In the genomic region with DNA sequence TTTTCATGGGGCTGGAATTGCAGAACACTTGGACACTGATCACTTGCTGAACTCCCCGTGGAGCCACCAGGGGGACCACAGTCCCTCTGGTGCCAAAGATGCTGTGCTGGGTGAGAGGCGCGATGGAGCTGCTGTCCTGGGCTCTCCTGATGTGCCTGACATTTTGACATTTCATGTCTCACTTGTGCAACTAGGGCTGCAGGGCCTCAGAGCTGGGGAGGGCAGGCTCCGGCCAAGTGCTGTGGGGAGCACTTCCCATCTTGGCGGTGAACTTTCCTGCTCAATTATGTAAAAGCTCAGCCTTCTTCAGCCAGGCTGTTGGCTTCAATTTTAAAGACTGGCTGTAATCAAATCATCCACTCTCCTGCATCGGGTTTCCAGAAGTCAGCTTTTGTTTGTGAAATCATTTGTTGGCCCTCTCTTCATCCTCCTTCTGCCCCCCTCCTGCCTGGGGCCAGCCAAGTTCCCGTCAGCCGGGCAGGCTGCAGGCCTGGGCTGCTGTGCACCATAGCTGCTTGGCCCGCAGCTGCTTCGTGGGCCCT, we compare ENCODE assay signal across 12 cellular contexts. TPM values are rescaled to one million over a fixed set of nuclear protein-coding genes. Genes with fewer than 3 reads are reported as not detected.
A peak's percentile ranks its signal among the peaks of the same experiment; 100 is the strongest.
DNase-seq lines count a peak whose midpoint lies in the region; ATAC-seq, FAIRE-seq and TF ChIP-seq lines count a peak whose summit lies in the region.
"Had no signal": no experiment of that assay in that cellular context is flagged by ENCODE, and none has a peak within 500 bp of the region (broad histone marks: within the 10 kb centered on the region; RNA-seq: fewer than 3 reads in every experiment).

No MANE protein-coding gene starts in this region.

- POLR2A ChIA-PET in HepG2 (lab: Yijun Ruan, JAX): no interaction called here

- TF ChIP-seq RAD21 in HepG2 (CRISPR knock-in tag; IDR thresholded peaks at IDR 0.05): no peak

- no peaks in the 10 kb centered on the region for H3K9me1 ChIP-seq in keratinocyte (ENCODE audit: control insufficient read depth, extremely low read depth, insufficient read depth, low read length)

- H3K27ac ChIP-seq in HepG2 (ENCODE audit: extremely low read length, insufficient read depth, low read length): no peak overlapping the region
- H3K27ac ChIP-seq in right lobe of liver: no peak overlapping the region
- H3K27ac ChIP-seq in astrocyte (ENCODE audit: low read depth, low read length): no peak overlapping the region
- no peak overlapping the region for H3K27ac ChIP-seq in keratinocyte (ENCODE audit: control insufficient read depth, insufficient read depth, low read length)
- H3K27ac ChIP-seq in aorta (ENCODE audit: low read depth in 1 of 2, low read length in 2 of 2): no peak overlapping the region

- intact Hi-C loops in HepG2 (cut with micrococcal nuclease; ENCODE audit: unreplicated experiment): no loop called here
- intact Hi-C loops in right lobe of liver (cut with DNase I): no loop called here
- intact Hi-C loops in aorta (cut with DNase I): no loop called here
- intact Hi-C loops in activated naive CD4-positive, alpha-beta T cell treated with anti-CD3 and anti-CD28 coated beads for 36 hours (cut with micrococcal nuclease): no loop called here

- 52% methylated on average over 5 of the region's 10 CpGs for WGBS in HepG2 (ENCODE audit: low lambda C conversion rate)
- WGBS in right lobe of liver (ENCODE audit: insufficient coverage, low coverage, low lambda C conversion rate, missing lambda C conversion rate): 42% methylated on average over 2 of the region's 10 CpGs
- WGBS in aorta, 2 donors: 62 to 69% methylated on average over 10 of the region's 10 CpGs

- no peak overlapping the region for H2AFZ ChIP-seq in HepG2 (ENCODE audit: low read length)
- no peak overlapping the region for H2AFZ ChIP-seq in astrocyte (ENCODE audit: low read depth, low read length)
- H2AFZ ChIP-seq in keratinocyte (ENCODE audit: control insufficient read depth, low read length): no peak overlapping the region

- H3K4me1 ChIP-seq in HepG2 (ENCODE audit: insufficient read depth, low read length): peaks cover 11% of the 10 kb centered on the region
- no peaks in the 10 kb centered on the region for H3K4me1 ChIP-seq in right lobe of liver
- peaks cover 3% of the 10 kb centered on the region for H3K4me1 ChIP-seq in astrocyte (ENCODE audit: insufficient read depth, low read length)
- H3K4me1 ChIP-seq in keratinocyte (ENCODE audit: control insufficient read depth, extremely low read depth, insufficient read depth, low read length): no peaks in the 10 kb centered on the region
- H3K4me1 ChIP-seq in aorta (ENCODE audit: control insufficient read depth in 1 of 2, insufficient read depth in 2 of 2, low read length in 2 of 2): no peaks in the 10 kb centered on the region

- no peaks in the 10 kb centered on the region for H3K9me3 ChIP-seq in HepG2 (ENCODE audit: low read length)
- H3K9me3 ChIP-seq in right lobe of liver: no peaks in the 10 kb centered on the region
- H3K9me3 ChIP-seq in astrocyte (ENCODE audit: insufficient read depth, low read depth, low read length): no peaks in the 10 kb centered on the region
- H3K9me3 ChIP-seq in keratinocyte (ENCODE audit: control insufficient read depth, low read depth, low read length): no peaks in the 10 kb centered on the region
- no peaks in the 10 kb centered on the region for H3K9me3 ChIP-seq in aorta (ENCODE audit: control insufficient read depth, low read length)

- TF ChIP-seq EP300 in HepG2 (IDR thresholded peaks at IDR 0.05; ENCODE audit: low read depth in 2 of 2, low read length in 2 of 2): no peak
- TF ChIP-seq EP300 in HepG2 (CRISPR knock-in tag; IDR thresholded peaks at IDR 0.05; ENCODE audit: borderline replicate concordance): no peak

- H3K79me2 ChIP-seq in HepG2 (ENCODE audit: insufficient read depth, low read length) (no peaks in the 10 kb centered on the region), astrocyte (ENCODE audit: insufficient read depth, low read length) (no peaks in the 10 kb centered on the region), keratinocyte (ENCODE audit: control insufficient read depth, insufficient read depth, low read length) (no peaks in the 10 kb centered on the region)

- H3K9ac ChIP-seq in HepG2 (ENCODE audit: insufficient read depth, low read depth, low read length): no peak overlapping the region
- no peak overlapping the region for H3K9ac ChIP-seq in astrocyte (ENCODE audit: low read length)
- H3K9ac ChIP-seq in keratinocyte (ENCODE audit: control insufficient read depth, extremely low read depth, insufficient read depth, low read length): no peak overlapping the region

- H3K4me2 ChIP-seq in HepG2 (ENCODE audit: low read depth, low read length) (peak overlapping the region; percentile 8; the same call in 1 of the 2 replicates), astrocyte (ENCODE audit: low read length) (no peak overlapping the region), keratinocyte (ENCODE audit: control insufficient read depth, extremely low read depth, insufficient read depth, low read depth, low read length) (no peak overlapping the region)

- no peaks in the 10 kb centered on the region for H3K9me3 Mint-ChIP-seq in astrocyte (ENCODE audit: unreplicated experiment)
- H3K9me3 Mint-ChIP-seq in activated naive CD4-positive, alpha-beta T cell treated with anti-CD3 and anti-CD28 coated beads for 36 hours: no peaks in the 10 kb centered on the region
- H3K9me3 Mint-ChIP-seq: CD4-positive, CD25-positive, alpha-beta regulatory T cell had no signal

- peaks cover 9% of the 10 kb centered on the region for H3K4me1 Mint-ChIP-seq in astrocyte (ENCODE audit: low read depth, unreplicated experiment)
- no peaks in the 10 kb centered on the region for H3K4me1 Mint-ChIP-seq in activated naive CD4-positive, alpha-beta T cell treated with anti-CD3 and anti-CD28 coated beads for 36 hours (ENCODE audit: low read depth)

- no peak overlapping the region for H3K4me3 Mint-ChIP-seq in astrocyte (ENCODE audit: unreplicated experiment)
- H3K4me3 Mint-ChIP-seq in activated naive CD4-positive, alpha-beta T cell treated with anti-CD3 and anti-CD28 coated beads for 36 hours: no peak overlapping the region
- H3K4me3 Mint-ChIP-seq: CD4-positive, CD25-positive, alpha-beta regulatory T cell had no signal

- H3K27me3 Mint-ChIP-seq in astrocyte (ENCODE audit: low read depth, unreplicated experiment): peaks cover 31% of the 10 kb centered on the region
- H3K27me3 Mint-ChIP-seq in activated naive CD4-positive, alpha-beta T cell treated with anti-CD3 and anti-CD28 coated beads for 36 hours (ENCODE audit: low read depth): no peaks in the 10 kb centered on the region
- H3K27me3 Mint-ChIP-seq: CD4-positive, CD25-positive, alpha-beta regulatory T cell had no signal

- H3K4me3 ChIP-seq in HepG2 (replicated peaks in 1 of 3; ENCODE audit: insufficient read depth in 1 of 3, low read depth in 2 of 3, low read length in 3 of 3) (no peak overlapping the region), right lobe of liver (no peak overlapping the region), astrocyte (ENCODE audit: insufficient read depth, low read depth, low read length) (no peak overlapping the region), keratinocyte (ENCODE audit: control insufficient read depth in 2 of 3, extremely low read depth in 1 of 3, insufficient read depth in 2 of 3, low read depth in 1 of 3, low read length in 3 of 3) (no peak overlapping the region), aorta (ENCODE audit: low read length in 2 of 2) (no peak overlapping the region)

- no peak overlapping the region for H3K27ac Mint-ChIP-seq in astrocyte (ENCODE audit: unreplicated experiment)
- no peak overlapping the region for H3K27ac Mint-ChIP-seq in activated naive CD4-positive, alpha-beta T cell treated with anti-CD3 and anti-CD28 coated beads for 36 hours

- DNase-seq in HepG2 (ENCODE audit: low spot score) (peak; percentile 44), right lobe of liver (no peak), astrocyte (ENCODE audit: low read depth) (no peak), keratinocyte (ENCODE audit: low read depth, low spot score) (no peak), aorta (no peak), NCI-H2196 treated with DMSO at 0.1 percent for 48 hours (lab: John Stamatoyannopoulos, UW; ENCODE audit: unreplicated experiment) (no peak)
- DNase-seq in activated naive CD4-positive, alpha-beta T cell treated with anti-CD3 and anti-CD28 coated beads for 36 hours: no peak
- DNase-seq: activated T-cell treated with anti-CD3 and anti-CD28 coated beads for 4 hours; CD4-positive, CD25-positive, alpha-beta regulatory T cell; NCI-H1048; SHP77 had no signal

- BruUV-seq in HepG2 (replicated peaks; lab: Mats Ljungman, UMichigan): no TSS peak

- CTCF ChIA-PET in HepG2 (lab: Yijun Ruan, JAX; ENCODE audit: low intra/inter-chr PET ratio, low total read pairs): no interaction called here
- CTCF ChIA-PET in activated naive CD4-positive, alpha-beta T cell treated with anti-CD3 and anti-CD28 coated beads for 36 hours (lab: Charles Lee): interaction anchor here (0.6 kb wide), 2 partner anchors 43 to 47 kb away, joined by 3 read pairs; no protein-coding TSS in a partner anchor

- FAIRE-seq in HepG2 (lab: Jason Lieb, UNC): peak; percentile 82
- FAIRE-seq in astrocyte (lab: Jason Lieb, UNC): no peak
- no peak for FAIRE-seq in keratinocyte (lab: Jason Lieb, UNC)

- H3K27me3 ChIP-seq in HepG2 (ENCODE audit: control insufficient read depth in 1 of 2, insufficient read depth in 2 of 2, low read length in 2 of 2) (peaks cover 0 to 3% of the 10 kb centered on the region in 2 experiments; a peak in 1 of 5 replicates), right lobe of liver (no peaks in the 10 kb centered on the region), astrocyte (ENCODE audit: insufficient read depth, low read length) (peaks cover 16% of the 10 kb centered on the region), keratinocyte (ENCODE audit: control insufficient read depth, extremely low read depth, insufficient read depth, low read length) (peaks cover 8% of the 10 kb centered on the region), aorta (ENCODE audit: control insufficient read depth in 1 of 2, insufficient read depth in 2 of 2, low read length in 1 of 2) (no peaks in the 10 kb centered on the region)

- dilution Hi-C loops in keratinocyte (cut with MboI; ENCODE audit: extremely low pct_ligation_motif_present, low sequenced_read_pairs): no loop called here

- no peaks in the 10 kb centered on the region for H4K20me1 ChIP-seq in HepG2 (ENCODE audit: insufficient read depth, low read length)
- no peaks in the 10 kb centered on the region for H4K20me1 ChIP-seq in astrocyte (ENCODE audit: insufficient read depth, low read length)
- H4K20me1 ChIP-seq in keratinocyte (ENCODE audit: control insufficient read depth, extremely low read depth, insufficient read depth, low read length): no peaks in the 10 kb centered on the region

- H3K36me3 Mint-ChIP-seq in astrocyte (ENCODE audit: low read depth, unreplicated experiment): no peaks in the 10 kb centered on the region
- H3K36me3 Mint-ChIP-seq in activated naive CD4-positive, alpha-beta T cell treated with anti-CD3 and anti-CD28 coated beads for 36 hours (ENCODE audit: low read depth): peaks cover 13% of the 10 kb centered on the region

- TF ChIP-seq CTCF in HepG2 (CRISPR knock-in tag; IDR thresholded peaks at IDR 0.05): peak; percentile 54
- TF ChIP-seq CTCF in right lobe of liver (IDR thresholded peaks at IDR 0.05): peak in 1 of 4 donors; percentile 12
- TF ChIP-seq CTCF in astrocyte (IDR thresholded peaks at IDR 0.05; ENCODE audit: insufficient read depth, low read depth, low read length): peak; percentile 21
- TF ChIP-seq CTCF in keratinocyte (optimal IDR thresholded peaks at IDR 0.05 in 1 of 3, IDR thresholded peaks at IDR 0.05 in 1 of 3, conservative IDR thresholded peaks at IDR 0.05 in 1 of 3; ENCODE audit: extremely low read depth in 1 of 3, insufficient read depth in 2 of 3, low read length in 3 of 3): peak; percentile 19 to 44 (median 29)

- H3K36me3 ChIP-seq in HepG2 (replicated peaks in 1 of 2; ENCODE audit: control insufficient read depth in 1 of 2, insufficient read depth in 2 of 2, low read length in 2 of 2) (no peaks in the 10 kb centered on the region), right lobe of liver (no peaks in the 10 kb centered on the region), astrocyte (ENCODE audit: insufficient read depth, low read length) (no peaks in the 10 kb centered on the region), keratinocyte (ENCODE audit: control insufficient read depth in 2 of 2, extremely low read depth in 1 of 2, insufficient read depth in 2 of 2, low read length in 2 of 2) (no peaks in the 10 kb centered on the region), aorta (ENCODE audit: control insufficient read depth in 1 of 2, insufficient read depth in 2 of 2, low read length in 1 of 2) (no peaks in the 10 kb centered on the region)

- peak; percentile 83 for ATAC-seq in HepG2
- no peak for ATAC-seq in right lobe of liver
- peak; percentile 62 for ATAC-seq in aorta (ENCODE audit: low FRiP score)
- no peak for ATAC-seq in GM21423 (IDR thresholded peaks at IDR 0.05; ENCODE audit: unreplicated experiment)

- TF ChIP-seq POLR2A in HepG2 (IDR thresholded peaks at IDR 0.05; ENCODE audit: insufficient read depth in 1 of 2, low read depth in 2 of 2, low read length in 2 of 2) (no peak), right lobe of liver (IDR thresholded peaks at IDR 0.05) (no peak)

- in situ Hi-C loops in HepG2 (cut with HindIII; ENCODE audit: extremely low pct_ligation_motif_present, low pct_unique_long_range_greater_than_20kb): no loop called here

RNA-seq across cellular contexts. Expression of a gene that starts 36.8 kb away (rescaled TPM):
- total RNA-seq in HepG2 (2016; rRNA removed; fragmentation: Illumina TruSeq; extraction: Trizol) (6.2 and 6.9 TPM in 2 replicates), right lobe of liver (10 to 100 TPM in 2 of 6 experiments, 1 to 10 TPM in 4; 4.4 to 14.8 (median 6.9) TPM), astrocyte (3.1 and 4.4 TPM in 2 replicates), aorta (10 to 100 TPM; 17.1 to 36.2 TPM)
- 2.4 and 4.5 TPM in 2 replicates for total RNA-seq in HepG2 (2016; cell fraction: cytosol; rRNA removed; fragmentation: Illumina TruSeq; extraction: Trizol; ENCODE audit: low read depth)
- 5.5 and 6.9 TPM in 2 replicates for total RNA-seq in HepG2 (2016; cell fraction: insoluble cytoplasmic fraction; rRNA removed; fragmentation: Illumina TruSeq; extraction: Trizol)
- total RNA-seq in HepG2 (2016; cell fraction: membrane; rRNA removed; fragmentation: Illumina TruSeq; extraction: Trizol): 5.4 and 6.7 TPM in 2 replicates
- 4.9 and 5.4 TPM in 2 replicates for total RNA-seq in HepG2 (2016; cell fraction: nucleus; rRNA removed; fragmentation: Illumina TruSeq; extraction: Trizol)
- polyA plus RNA-seq in HepG2 (2011; rRNA removed) (8.8 and 11.7 TPM in 2 replicates), keratinocyte (1.3 to 2.5 TPM (median 1.8 TPM) in 3 replicates), aorta (1 to 10 TPM; 5.5 to 6.6 TPM)
- 6.5 and 7.2 TPM in 2 replicates for polyA plus RNA-seq in HepG2 (2011; cell fraction: cytosol; rRNA removed)
- polyA plus RNA-seq in HepG2 (2011; cell fraction: nucleus; rRNA removed): 30.5 and 35.5 TPM in 2 replicates
- 6.4 and 8.3 TPM in 2 replicates for polyA plus RNA-seq in HepG2 (2012)
- polyA plus RNA-seq in HepG2 (2016; cell fraction: cytosol; fragmentation: Illumina TruSeq; extraction: Trizol; ENCODE audit: low read depth): 3.7 and 4.2 TPM in 2 replicates
- polyA plus RNA-seq in HepG2 (2016; cell fraction: insoluble cytoplasmic fraction; fragmentation: Illumina TruSeq; extraction: Trizol; ENCODE audit: low read depth): 5.7 and 8.4 TPM in 2 replicates
- 4.3 and 4.4 TPM in 2 replicates for polyA plus RNA-seq in HepG2 (2016; cell fraction: membrane; fragmentation: Illumina TruSeq; extraction: Trizol; ENCODE audit: low read depth)
- polyA plus RNA-seq in HepG2 (2016; cell fraction: nucleus; fragmentation: Illumina TruSeq; extraction: Trizol; ENCODE audit: insufficient read depth, low read depth): 13.3 and 15.1 TPM in 2 replicates
- 7.0 and 40.0 TPM in 2 replicates for polyA minus RNA-seq in HepG2 (2011; rRNA and poly(A)+ RNA removed; ENCODE audit: low replicate concordance)
- polyA minus RNA-seq in HepG2 (2011; cell fraction: cytosol; rRNA and poly(A)+ RNA removed): 5.6 and 6.2 TPM in 2 replicates
- 8.2 and 11.2 TPM in 2 replicates for polyA minus RNA-seq in HepG2 (2011; cell fraction: nucleus; rRNA and poly(A)+ RNA removed)
- polyA plus RNA-seq in keratinocyte (2011; ENCODE audit: low read depth): 4.3 TPM
- 1.4 and 2.5 TPM in 2 replicates for polyA plus RNA-seq in keratinocyte (2011; cell fraction: cytosol; rRNA removed)
- polyA plus RNA-seq in keratinocyte (2011; cell fraction: nucleus; rRNA removed): 3.4 and 4.7 TPM in 2 replicates
- polyA plus RNA-seq in keratinocyte (2012; ENCODE audit: low replicate concordance): 2.0 and 2.3 TPM in 2 replicates
- 1.1 to 5.6 TPM (median 3.0 TPM) in 3 replicates for polyA minus RNA-seq in keratinocyte
- 5.9 TPM for polyA minus RNA-seq in keratinocyte (2011; cell fraction: cytosol; rRNA and poly(A)+ RNA removed)
- 1.8 and 4.5 TPM in 2 replicates for polyA minus RNA-seq in keratinocyte (2011; cell fraction: nucleus; rRNA and poly(A)+ RNA removed)
- 100 to 1,000 TPM; 164 to 166 TPM for total RNA-seq in activated naive CD4-positive, alpha-beta T cell treated with anti-CD3 and anti-CD28 coated beads for 36 hours

Comparison
In these comparisons a context has a peak if more than half of its experiments do, and no peak if none do; other contexts are left out.
1. ATAC-seq: peak in HepG2 (single experiment) and aorta (single experiment); none in right lobe of liver (0 of 4) and GM21423 (single experiment).
2. RNA of a gene that starts 36.8 kb away (total RNA-seq): 164 to 166 TPM in activated naive CD4-positive, alpha-beta T cell treated with anti-CD3 and anti-CD28 coated beads for 36 hours; 17.1 to 36.2 TPM in aorta, 4.4 to 14.8 TPM in right lobe of liver, 2.4 to 6.9 TPM in HepG2 and 3.1 to 4.4 TPM in astrocyte; every median in the first group is over 4 times any median in the second.